3 cellular contexts compared by ENCODE assay signal in the genomic region with DNA sequence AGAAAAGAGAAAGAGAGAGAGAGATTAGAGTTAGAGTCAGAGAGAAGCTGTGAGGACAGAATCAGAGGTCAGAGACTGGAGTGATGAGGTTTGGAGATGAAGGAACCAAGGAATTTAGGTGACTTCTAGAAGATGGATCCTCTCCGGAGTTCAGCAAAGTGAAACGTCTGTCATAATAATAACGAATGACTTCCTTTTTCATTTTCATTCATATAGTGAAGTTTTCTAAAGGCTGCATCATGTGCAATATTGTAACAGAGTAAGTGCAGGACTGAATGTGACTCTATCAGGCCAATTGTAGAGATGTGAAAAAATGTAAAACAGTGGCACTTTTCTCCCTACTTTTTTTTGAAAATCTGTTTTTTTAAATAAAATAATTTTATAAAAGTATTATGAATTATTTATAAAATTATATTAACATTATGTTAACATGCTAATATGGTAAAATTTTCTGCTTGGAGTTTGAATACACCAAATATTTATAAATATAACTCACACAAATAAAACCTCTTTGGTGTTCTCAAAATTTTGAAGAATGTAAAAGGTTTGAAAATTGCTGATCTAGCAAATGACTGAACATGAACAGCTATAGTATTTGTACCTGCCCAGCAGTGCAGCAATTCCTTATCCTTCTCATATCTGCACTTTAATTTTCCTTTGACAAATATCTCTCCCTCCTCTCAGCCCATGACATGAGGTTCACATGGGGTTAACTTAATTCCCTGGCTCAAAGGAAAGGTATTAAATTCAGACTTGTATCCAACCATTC.
TF ChIP-seq lines count a peak whose summit lies in the region.

No MANE protein-coding gene starts in this region.

TF ChIP-seq in A549, 52 proteins besides CTCF, POLR2A, EP300 and RAD21:
- peak; percentile 79 for TF ChIP-seq MAFK (IDR thresholded peaks at IDR 0.05; ENCODE audit: partially characterized antibody)
- TF ChIP-seq, protein P1, sequence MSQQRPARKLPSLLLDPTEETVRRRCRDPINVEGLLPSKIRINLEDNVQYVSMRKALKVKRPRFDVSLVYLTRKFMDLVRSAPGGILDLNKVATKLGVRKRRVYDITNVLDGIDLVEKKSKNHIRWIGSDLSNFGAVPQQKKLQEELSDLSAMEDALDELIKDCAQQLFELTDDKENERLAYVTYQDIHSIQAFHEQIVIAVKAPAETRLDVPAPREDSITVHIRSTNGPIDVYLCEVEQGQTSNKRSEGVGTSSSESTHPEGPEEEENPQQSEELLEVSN (IDR thresholded peaks at IDR 0.05; ENCODE audit: borderline replicate concordance, low read depth): no peak

TF ChIP-seq in IMR-90, 13 proteins besides CTCF, POLR2A, EP300 and RAD21:
- TF ChIP-seq CHD1 (IDR thresholded peaks at IDR 0.05; ENCODE audit: low read depth, low read length) (no peak), MAFK (IDR thresholded peaks at IDR 0.05; ENCODE audit: low read depth, low read length) (peak; percentile 91), CEBPB (IDR thresholded peaks at IDR 0.05; ENCODE audit: low read depth, low read length) (no peak), RFX5 (IDR thresholded peaks at IDR 0.05; ENCODE audit: low read depth, low read length) (no peak)
- TF ChIP-seq, protein P2, sequence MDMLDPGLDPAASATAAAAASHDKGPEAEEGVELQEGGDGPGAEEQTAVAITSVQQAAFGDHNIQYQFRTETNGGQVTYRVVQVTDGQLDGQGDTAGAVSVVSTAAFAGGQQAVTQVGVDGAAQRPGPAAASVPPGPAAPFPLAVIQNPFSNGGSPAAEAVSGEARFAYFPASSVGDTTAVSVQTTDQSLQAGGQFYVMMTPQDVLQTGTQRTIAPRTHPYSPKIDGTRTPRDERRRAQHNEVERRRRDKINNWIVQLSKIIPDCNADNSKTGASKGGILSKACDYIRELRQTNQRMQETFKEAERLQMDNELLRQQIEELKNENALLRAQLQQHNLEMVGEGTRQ (IDR thresholded peaks at IDR 0.05; ENCODE audit: low read depth, low read length): no peak
TF ChIP-seq in IMR-90: peak in this region for 1.

TF ChIP-seq in K562, 482 proteins besides CTCF, POLR2A, EP300 and RAD21:
- TF ChIP-seq C11orf30 (IDR thresholded peaks at IDR 0.05; ENCODE audit: low read depth) (peak; percentile 39; the same call in 1 of the 2 replicates), ATF7 (IDR thresholded peaks at IDR 0.05) (no peak), MAFK (IDR thresholded peaks at IDR 0.05; ENCODE audit: low read length) (peak; percentile 62; the same call in 1 of the 2 replicates), ZNF23 (CRISPR knock-in tag; IDR thresholded peaks at IDR 0.05) (no peak), ZNF316 (IDR thresholded peaks at IDR 0.05) (peak; percentile 70), ESRRA (IDR thresholded peaks at IDR 0.05; ENCODE audit: borderline replicate concordance, low read depth) (no peak), MAFG (tag; conservative IDR thresholded peaks at IDR 0.05) (peak; percentile 38), ZNF507 (tag; conservative IDR thresholded peaks at IDR 0.05) (no peak), NFE2L1 (tag; IDR thresholded peaks at IDR 0.05; ENCODE audit: borderline replicate concordance, low read depth) (no peak), MAFF (IDR thresholded peaks at IDR 0.05; ENCODE audit: low read length) (peak; percentile 62), JUN (IDR thresholded peaks at IDR 0.05; ENCODE audit: borderline replicate concordance, low read depth, low read length) (no peak), JUN (CRISPR knock-in tag; IDR thresholded peaks at IDR 0.05; ENCODE audit: borderline replicate concordance) (no peak), ZNF239 (CRISPR knock-in tag; IDR thresholded peaks at IDR 0.05) (no peak)
- TF ChIP-seq, protein P3, sequence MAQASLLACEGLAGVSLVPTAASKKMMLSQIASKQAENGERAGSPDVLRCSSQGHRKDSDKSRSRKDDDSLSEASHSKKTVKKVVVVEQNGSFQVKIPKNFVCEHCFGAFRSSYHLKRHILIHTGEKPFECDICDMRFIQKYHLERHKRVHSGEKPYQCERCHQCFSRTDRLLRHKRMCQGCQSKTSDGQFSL (CRISPR knock-in tag; IDR thresholded peaks at IDR 0.05): no peak
- TF ChIP-seq, protein P3 (tag; IDR thresholded peaks at IDR 0.05): no peak
- TF ChIP-seq, protein P4, sequence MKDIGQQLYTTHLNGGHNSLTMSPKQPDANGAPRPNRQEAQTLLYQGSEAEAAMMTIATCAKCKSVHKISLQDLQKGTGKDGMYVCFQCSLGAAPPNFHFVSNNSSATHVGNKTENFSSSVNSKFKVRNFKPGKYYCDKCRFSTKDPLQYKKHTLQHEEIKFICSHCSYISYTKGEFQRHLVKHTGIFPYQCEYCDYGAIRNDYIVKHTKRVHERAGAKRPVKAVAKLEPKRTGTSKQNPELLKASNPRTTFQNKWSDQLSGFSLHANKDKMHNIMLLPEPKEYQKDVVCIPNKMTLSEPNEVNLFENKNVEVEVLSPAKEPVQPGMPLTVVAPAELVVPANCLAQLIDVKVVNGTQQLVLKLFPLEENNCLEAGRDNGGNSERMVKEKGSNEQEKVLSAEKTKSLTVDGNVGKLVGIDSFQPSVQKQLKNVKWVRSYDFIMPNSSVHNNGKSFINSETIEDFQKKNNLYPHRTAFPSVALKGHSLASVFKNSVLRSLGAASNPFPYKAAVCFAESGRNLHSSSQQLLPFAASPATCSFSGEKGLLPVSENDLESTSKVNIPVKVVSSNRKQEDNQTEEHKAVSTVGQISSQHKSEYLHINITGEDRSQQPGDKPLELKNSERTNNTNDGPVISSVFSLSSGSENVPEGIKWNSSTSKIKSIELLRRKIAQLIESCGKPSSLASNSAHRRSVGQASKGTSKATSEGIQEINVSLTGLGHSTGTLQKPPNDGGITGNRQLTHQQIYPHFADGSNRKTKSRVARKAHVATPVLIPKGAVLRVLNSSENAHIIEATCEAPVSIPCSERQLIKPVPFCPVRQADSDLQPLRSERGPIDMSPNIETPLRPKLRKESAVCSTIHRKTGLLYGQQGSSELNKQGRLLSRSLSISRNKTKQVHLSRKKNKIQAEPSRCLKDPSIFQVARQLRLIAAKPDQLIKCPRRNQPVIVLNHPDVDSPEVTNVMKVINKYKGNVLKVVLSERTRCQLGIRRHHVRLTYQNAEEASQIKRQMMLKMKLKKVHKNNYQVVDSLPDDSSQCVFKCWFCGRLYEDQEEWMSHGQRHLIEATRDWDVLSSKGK (CRISPR knock-in tag; IDR thresholded peaks at IDR 0.05): no peak
- TF ChIP-seq, protein P5, sequence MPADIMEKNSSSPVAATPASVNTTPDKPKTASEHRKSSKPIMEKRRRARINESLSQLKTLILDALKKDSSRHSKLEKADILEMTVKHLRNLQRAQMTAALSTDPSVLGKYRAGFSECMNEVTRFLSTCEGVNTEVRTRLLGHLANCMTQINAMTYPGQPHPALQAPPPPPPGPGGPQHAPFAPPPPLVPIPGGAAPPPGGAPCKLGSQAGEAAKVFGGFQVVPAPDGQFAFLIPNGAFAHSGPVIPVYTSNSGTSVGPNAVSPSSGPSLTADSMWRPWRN (IDR thresholded peaks at IDR 0.05; ENCODE audit: low read depth): no peak
